8 cellular contexts compared by ENCODE assay signal in the genomic region with DNA sequence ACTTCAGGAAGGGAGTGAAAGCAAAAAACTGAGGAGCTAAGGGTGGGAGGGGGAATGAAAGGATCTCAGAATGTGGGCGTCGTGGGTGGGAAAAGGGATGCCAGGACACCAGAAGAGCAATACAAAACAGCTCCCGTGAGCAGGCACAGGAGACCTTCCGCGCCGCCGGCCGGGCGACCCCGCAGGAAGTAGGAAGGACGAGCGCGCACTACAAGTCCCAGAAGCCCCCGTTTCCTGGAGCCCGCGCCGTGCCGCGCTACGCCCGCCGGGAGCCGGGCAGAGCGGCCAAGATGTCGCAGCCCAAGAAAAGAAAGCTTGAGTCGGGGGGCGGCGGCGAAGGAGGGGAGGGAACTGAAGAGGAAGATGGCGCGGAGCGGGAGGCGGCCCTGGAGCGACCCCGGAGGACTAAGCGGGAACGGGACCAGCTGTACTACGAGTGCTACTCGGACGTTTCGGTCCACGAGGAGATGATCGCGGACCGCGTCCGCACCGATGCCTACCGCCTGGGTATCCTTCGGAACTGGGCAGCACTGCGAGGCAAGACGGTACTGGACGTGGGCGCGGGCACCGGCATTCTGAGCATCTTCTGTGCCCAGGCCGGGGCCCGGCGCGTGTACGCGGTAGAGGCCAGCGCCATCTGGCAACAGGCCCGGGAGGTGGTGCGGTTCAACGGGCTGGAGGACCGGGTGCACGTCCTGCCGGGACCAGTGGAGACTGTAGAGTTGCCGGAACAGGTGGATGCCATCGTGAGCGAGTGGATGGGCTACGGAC. TPM values are rescaled to one million over a fixed set of nuclear protein-coding genes. Genes with fewer than 3 reads are reported as not detected.
DNase-seq lines count a peak whose midpoint lies in the region; ATAC-seq and TF ChIP-seq lines count a peak whose summit lies in the region.

A gene (plus strand): TSS at position 249 of the 771 bp plus-strand sequence. CDS start 42 bp downstream, at position 291.

- H3K4me3 ChIP-seq in HUES6 (ENCODE audit: low read depth, low read length) (peak within 1 kb of the TSS; percentile 99), OCI-LY7 (ENCODE audit: low read depth, low read length, poor library complexity, severe bottlenecking) (peak within 1 kb of the TSS; percentile 83), epithelial cell of proximal tubule (ENCODE audit: low read depth, low read length) (peak within 1 kb of the TSS; percentile 86), mucosa of rectum (ENCODE audit: low read length in 2 of 2) (peak within 1 kb of the TSS; percentile 85 to 96)

- no peaks in the 10 kb centered on the region for H3K9me2 ChIP-seq in OCI-LY7 (ENCODE audit: insufficient read depth, low read length)

- peaks cover 8% of the 10 kb centered on the region for H3K36me3 ChIP-seq in HUES6 (ENCODE audit: control insufficient read depth, insufficient read depth, low read length)
- H3K36me3 ChIP-seq in OCI-LY7 (ENCODE audit: insufficient read depth, low read length) = peaks cover 39% of the 10 kb centered on the region
- H3K36me3 ChIP-seq in mucosa of rectum (ENCODE audit: control insufficient read depth in 2 of 2, insufficient read depth in 2 of 2, low read length in 2 of 2) = peaks cover 0 to 6% of the 10 kb centered on the region in 2 donors

- POLR2A ChIA-PET in OCI-LY7 (lab: Charles Lee) = interaction anchor here (0.6 to 3.6 kb wide), 20 partner anchors 8 to 920 kb away, joined by 3 to 23 read pairs (median 4); no protein-coding TSS in a partner anchor

- H3K27me3 ChIP-seq in HUES6 (ENCODE audit: control insufficient read depth, insufficient read depth, low read length) = no peaks in the 10 kb centered on the region
- no peaks in the 10 kb centered on the region for H3K27me3 ChIP-seq in mucosa of rectum (ENCODE audit: control insufficient read depth in 2 of 2, insufficient read depth in 2 of 2, low read length in 2 of 2)

- H3K4me1 ChIP-seq in HUES6 (ENCODE audit: control insufficient read depth, insufficient read depth, low read length) (peaks cover 19% of the 10 kb centered on the region), OCI-LY7 (ENCODE audit: insufficient read depth, low read length, poor library complexity, severe bottlenecking) (peaks cover 21% of the 10 kb centered on the region), mucosa of rectum (ENCODE audit: control insufficient read depth in 2 of 2, insufficient read depth in 2 of 2, low read length in 2 of 2) (peaks cover 7 to 9% of the 10 kb centered on the region in 2 donors)

- DNase-seq in D341Med (ENCODE audit: low spot score) = peak; percentile 86
- DNase-seq in OCI-LY7 (ENCODE audit: low spot score) = peak; percentile 89
- peak; percentile 73 for DNase-seq in activated T-cell treated with anti-CD3 and anti-CD28 coated beads for 4 hours
- no peak for DNase-seq in epithelial cell of proximal tubule (ENCODE audit: low read depth)
- peak; percentile 56 to 63 for DNase-seq in stimulated activated CD8-positive, alpha-beta memory T cell treated with anti-CD3 and anti-CD28 coated beads, Interleukin-4, amount 100 ng/mL, for 4 hours (ENCODE audit: low read depth in 2 of 2, low spot score in 1 of 2)

- TSS peak; percentile 64 for BruUV-seq in OCI-LY7 (replicated peaks; lab: Mats Ljungman, UMichigan)

- intact Hi-C loops in OCI-LY7 (cut with micrococcal nuclease; ENCODE audit: unreplicated experiment) = loop anchor here (2.0 to 5.0 kb wide), 4 partner anchors 76 to 306 kb away; a partner anchor contains a TSS

- peak within 1 kb of the TSS; percentile 76 for H3K27ac ChIP-seq in HUES6 (ENCODE audit: low read depth, low read length)
- H3K27ac ChIP-seq in OCI-LY7 (ENCODE audit: low read depth, low read length, poor library complexity, severe bottlenecking) = peak within 1 kb of the TSS; percentile 54
- H3K27ac ChIP-seq in mucosa of rectum (ENCODE audit: low read depth in 2 of 2, low read length in 2 of 2) = peak within 1 kb of the TSS; percentile 61 to 82

- H3K4me2 ChIP-seq in OCI-LY7 (ENCODE audit: low read length) = peak within 1 kb of the TSS; percentile 84

- H4K20me1 ChIP-seq in OCI-LY7 (ENCODE audit: insufficient read depth, low read length) = peaks cover 17% of the 10 kb centered on the region; the same call in 1 of the 2 replicates

- H2AFZ ChIP-seq in OCI-LY7 (ENCODE audit: low read length) = peak within 1 kb of the TSS; percentile 96

- H3K79me2 ChIP-seq in OCI-LY7 (ENCODE audit: insufficient read depth, low read depth, low read length) = peaks cover 32% of the 10 kb centered on the region

- ATAC-seq in GM21423 (IDR thresholded peaks at IDR 0.05; ENCODE audit: unreplicated experiment) = peak; percentile 94

- H3K9ac ChIP-seq in HUES6 (ENCODE audit: low read length) = peak within 1 kb of the TSS; percentile 94
- H3K9ac ChIP-seq in mucosa of rectum (ENCODE audit: low read depth in 1 of 2, low read length in 2 of 2) = peak within 1 kb of the TSS; percentile 72 to 88

- CTCF ChIA-PET in OCI-LY7 (lab: Charles Lee; ENCODE audit: unreplicated experiment) = interaction anchor here (0.6 to 1.1 kb wide), 5 partner anchors 13 to 217 kb away, joined by 3 to 5 read pairs (median 3); no protein-coding TSS in a partner anchor

- H3K9me3 ChIP-seq in HUES6 (ENCODE audit: control insufficient read depth, insufficient read depth, low read depth, low read length) (no peaks in the 10 kb centered on the region), OCI-LY7 (ENCODE audit: low read length) (no peaks in the 10 kb centered on the region), mucosa of rectum (ENCODE audit: control insufficient read depth in 2 of 2, low read length in 2 of 2) (no peaks in the 10 kb centered on the region)

- TF ChIP-seq CTCF in OCI-LY7 (conservative IDR thresholded peaks at IDR 0.05; ENCODE audit: low read length) (peak; percentile 37; the same call in 1 of the 2 replicates), epithelial cell of proximal tubule (conservative IDR thresholded peaks at IDR 0.05; ENCODE audit: low read depth, low read length) (peak; percentile 9)

RNA-seq across cellular contexts. Expression of the gene that starts here (rescaled TPM):
- total RNA-seq in OCI-LY7 (2014; rRNA removed; shearing (Covaris generic)) = 41.7 and 42.5 TPM in 2 replicates
- total RNA-seq in OCI-LY7 (2022) = 42.9 and 46.9 TPM in 2 replicates
- 25.0 and 34.9 TPM in 2 replicates for total RNA-seq in epithelial cell of proximal tubule
